ENCODE assay signal across 12 cellular contexts in genomic region chr12:64347630-64348029, GRCh38. TPM values are rescaled to one million over a fixed set of nuclear protein-coding genes. Genes with fewer than 3 reads are reported as not detected.
"Had no signal": no experiment of that assay in that cellular context is flagged by ENCODE, and none has a peak within 500 bp of the region (broad histone marks: within the 10 kb centered on the region; RNA-seq: fewer than 3 reads in every experiment).

No MANE protein-coding gene starts in this region.

- H3K27ac Mint-ChIP-seq: HFFc6 had no signal

- H3K4me2 ChIP-seq: KMS-11 had no signal

- H3K36me3 ChIP-seq: HAP-1 had no signal

- ATAC-seq: HCT116 had no signal

- H3K9me3 ChIP-seq: HAP-1 had no signal

- H2AFZ ChIP-seq: GM23248 had no signal

- H3K27ac ChIP-seq: GM23248, KMS-11 had no signal

- H3K4me1 ChIP-seq: HAP-1 had no signal

- DNase-seq: GM23248, GOT3, H7, HFFc6, Karpas-422, KBM-7 had no signal

- H3K9ac ChIP-seq: GM23248, KMS-11 had no signal

- H3K4me3 ChIP-seq: GM23248, HAP-1 had no signal

- H3K4me3 Mint-ChIP-seq: HFFc6 had no signal

- FAIRE-seq: HTR-8/SVneo had no signal

RNA-seq across cellular contexts. Expression of gene C12orf56, which starts 42.9 kb away (rescaled TPM):
- total RNA-seq: H4, HFFc6, HT-29 had no signal
